24 cellular contexts compared by ENCODE assay signal in genomic region chr4:59161249-59161648, GRCh38.
DNase-seq lines count a peak whose midpoint lies in the region; ATAC-seq, FAIRE-seq and TF ChIP-seq lines count a peak whose summit lies in the region.
"Had no signal": no experiment of that assay in that cellular context is flagged by ENCODE, and none has a peak within 500 bp of the region (broad histone marks: within the 10 kb centered on the region; RNA-seq: fewer than 3 reads in every experiment).

No MANE protein-coding gene starts in this region.

- POLR2A ChIA-PET in HepG2 (lab: Yijun Ruan, JAX): no interaction called here

- BruUV-seq in HepG2 (replicated peaks; lab: Mats Ljungman, UMichigan): no TSS peak

- intact Hi-C loops in HepG2 (cut with micrococcal nuclease; ENCODE audit: unreplicated experiment): loop anchor here (5.0 kb wide), 2 partner anchors 1509 to 1719 kb away; no protein-coding TSS in a partner anchor

- TF ChIP-seq RAD21 in HepG2 (CRISPR knock-in tag; IDR thresholded peaks at IDR 0.05): no peak

- DNase-seq in GM12864 (ENCODE audit: low read depth) (no peak), RWPE2 (ENCODE audit: low spot score) (no peak), HepG2 (ENCODE audit: low spot score) (no peak), HTR-8/SVneo (ENCODE audit: insufficient read length, low spot score) (no peak), KG1 (lab: John Stamatoyannopoulos, UW) (no peak)
- DNase-seq in Jurkat, Clone E6-1 (ENCODE audit: low read depth, low spot score): peak; percentile 2
- no peak for DNase-seq in effector CD8-positive, alpha-beta T cell (lab: John Stamatoyannopoulos, UW)
- DNase-seq: activated CD4-positive, alpha-beta T cell treated with anti-CD3 and anti-CD28 coated beads, Interleukin-2, amount 50 U/mL, for 1 hour; activated CD8-positive, alpha-beta memory T cell treated with anti-CD3 and anti-CD28 coated beads, Interleukin-2, amount 10 ng/mL, durations not matched to agents 7 days and 5 days; activated naive CD4-positive, alpha-beta T cell treated with Interleukin-2 at 50 U/mL for 16 hours; activated T-cell treated with anti-CD3 and anti-CD28 coated beads, Interleukin-2, amount 50 U/mL, for 48 hours; adrenal gland; dorsolateral prefrontal cortex; left lung; NCI-H1436; NCI-H446; SHP77 treated with DMSO at 0.1 percent for 48 hours; stimulated activated naive CD4-positive, alpha-beta T cell treated with Interleukin-2 at 50 U/mL for 16 hours; T1000 had no signal

- TF ChIP-seq POLR2A in HepG2 (IDR thresholded peaks at IDR 0.05; ENCODE audit: insufficient read depth in 1 of 2, low read depth in 2 of 2, low read length in 2 of 2): no peak

- TF ChIP-seq CTCF in GM12864 (IDR thresholded peaks at IDR 0.05; ENCODE audit: low read depth, low read length, missing control alignments) (peak; percentile 9), RWPE2 (IDR thresholded peaks at IDR 0.05; ENCODE audit: poor library complexity, severe bottlenecking) (peak; percentile 12), HepG2 (CRISPR knock-in tag; IDR thresholded peaks at IDR 0.05) (no peak)

- H3K4me2 ChIP-seq in HepG2 (ENCODE audit: low read depth, low read length): no peak overlapping the region
- H3K4me2 ChIP-seq: hepatocyte had no signal

- H3K36me3 ChIP-seq in RWPE2 (ENCODE audit: low read depth): no peaks in the 10 kb centered on the region
- no peaks in the 10 kb centered on the region for H3K36me3 ChIP-seq in HepG2 (replicated peaks in 1 of 2; ENCODE audit: control insufficient read depth in 1 of 2, insufficient read depth in 2 of 2, low read length in 2 of 2)
- H3K36me3 ChIP-seq: adrenal gland, gastroesophageal sphincter, left lung had no signal

- no peaks in the 10 kb centered on the region for H3K9me3 ChIP-seq in RWPE2 (ENCODE audit: severe bottlenecking)
- H3K9me3 ChIP-seq in HepG2 (ENCODE audit: low read length): peaks cover 15% of the 10 kb centered on the region; the same call in 1 of the 2 replicates
- H3K9me3 ChIP-seq: adrenal gland, gastroesophageal sphincter, left lung had no signal

- TF ChIP-seq EP300 in HepG2 (IDR thresholded peaks at IDR 0.05; ENCODE audit: low read depth in 2 of 2, low read length in 2 of 2): no peak
- no peak for TF ChIP-seq EP300 in HepG2 (CRISPR knock-in tag; IDR thresholded peaks at IDR 0.05; ENCODE audit: borderline replicate concordance)

- H3K9ac ChIP-seq in HepG2 (ENCODE audit: insufficient read depth, low read depth, low read length): no peak overlapping the region

- FAIRE-seq in HepG2 (lab: Jason Lieb, UNC) (no peak), HTR-8/SVneo (lab: Jason Lieb, UNC) (no peak)
- FAIRE-seq: endothelial cell of umbilical vein had no signal

- no peaks in the 10 kb centered on the region for H4K20me1 ChIP-seq in HepG2 (ENCODE audit: insufficient read depth, low read length)

- 16% methylated on average over 6 of the region's 6 CpGs for WGBS in HepG2 (ENCODE audit: low lambda C conversion rate)

- H3K27me3 ChIP-seq in RWPE2 (ENCODE audit: insufficient read depth, poor library complexity, severe bottlenecking) (no peaks in the 10 kb centered on the region), HepG2 (ENCODE audit: control insufficient read depth in 1 of 2, insufficient read depth in 2 of 2, low read length in 2 of 2) (no peaks in the 10 kb centered on the region)
- H3K27me3 ChIP-seq: adrenal gland, gastroesophageal sphincter, hepatocyte, left lung had no signal

- H2AFZ ChIP-seq in HepG2 (ENCODE audit: low read length): no peak overlapping the region
- H2AFZ ChIP-seq: hepatocyte had no signal

- no peaks in the 10 kb centered on the region for H3K79me2 ChIP-seq in HepG2 (ENCODE audit: insufficient read depth, low read length)
- H3K79me2 ChIP-seq: hepatocyte had no signal

- CTCF ChIA-PET in HepG2 (lab: Yijun Ruan, JAX; ENCODE audit: low intra/inter-chr PET ratio, low total read pairs): no interaction called here

- in situ Hi-C loops in HepG2 (cut with HindIII; ENCODE audit: extremely low pct_ligation_motif_present, low pct_unique_long_range_greater_than_20kb): no loop called here

- H3K4me1 ChIP-seq in RWPE2 (ENCODE audit: insufficient read depth, poor library complexity, severe bottlenecking) (no peaks in the 10 kb centered on the region), HepG2 (ENCODE audit: insufficient read depth, low read length) (no peaks in the 10 kb centered on the region)
- H3K4me1 ChIP-seq: adrenal gland, gastroesophageal sphincter, left lung had no signal

- ATAC-seq in RWPE2 (ENCODE audit: low read depth) (no peak), HepG2 (no peak), GM18907 (IDR thresholded peaks at IDR 0.05; ENCODE audit: unreplicated experiment) (no peak)
- ATAC-seq: activated CD8-positive, alpha-beta memory T cell treated with anti-CD3 and anti-CD28 coated beads, Interleukin-2, amount 10 ng/mL, durations not matched to agents 7 days and 5 days; gastroesophageal sphincter; left lung had no signal

- no peak overlapping the region for H3K4me3 ChIP-seq in GM12864 (ENCODE audit: low read depth, low read length)
- H3K4me3 ChIP-seq in Jurkat, Clone E6-1 (ENCODE audit: low read length): no peak overlapping the region
- H3K4me3 ChIP-seq in RWPE2 (ENCODE audit: severe bottlenecking): no peak overlapping the region
- H3K4me3 ChIP-seq in HepG2 (replicated peaks in 1 of 3; ENCODE audit: insufficient read depth in 1 of 3, low read depth in 2 of 3, low read length in 3 of 3): no peak overlapping the region
- H3K4me3 ChIP-seq: adrenal gland, dorsolateral prefrontal cortex, gastroesophageal sphincter, hepatocyte, left lung had no signal

- H3K27ac ChIP-seq in RWPE2 (ENCODE audit: poor library complexity, severe bottlenecking): no peak overlapping the region
- no peak overlapping the region for H3K27ac ChIP-seq in HepG2 (ENCODE audit: extremely low read length, insufficient read depth, low read length)
- H3K27ac ChIP-seq: adrenal gland, dorsolateral prefrontal cortex, gastroesophageal sphincter, hepatocyte, HL-60, left lung had no signal

TF ChIP-seq in HepG2, 621 proteins besides CTCF, POLR2A, EP300 and RAD21:
- TF ChIP-seq, protein P1, sequence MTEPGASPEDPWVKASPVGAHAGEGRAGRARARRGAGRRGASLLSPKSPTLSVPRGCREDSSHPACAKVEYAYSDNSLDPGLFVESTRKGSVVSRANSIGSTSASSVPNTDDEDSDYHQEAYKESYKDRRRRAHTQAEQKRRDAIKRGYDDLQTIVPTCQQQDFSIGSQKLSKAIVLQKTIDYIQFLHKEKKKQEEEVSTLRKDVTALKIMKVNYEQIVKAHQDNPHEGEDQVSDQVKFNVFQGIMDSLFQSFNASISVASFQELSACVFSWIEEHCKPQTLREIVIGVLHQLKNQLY (CRISPR knock-in tag; IDR thresholded peaks at IDR 0.05): no peak
- TF ChIP-seq TBX3 (IDR thresholded peaks at IDR 0.05; ENCODE audit: borderline replicate concordance): no peak
- TF ChIP-seq ZNF639 (CRISPR knock-in tag; conservative IDR thresholded peaks at IDR 0.05): no peak
- no peak for TF ChIP-seq IRF2 (CRISPR knock-in tag; IDR thresholded peaks at IDR 0.05)
- TF ChIP-seq CEBPB (IDR thresholded peaks at IDR 0.05; ENCODE audit: borderline replicate concordance, low read depth, low read length): peak; percentile 34; the same call in 1 of the 2 replicates
